Comparison of ENCODE assay signal across 16 cellular contexts in the genomic region with DNA sequence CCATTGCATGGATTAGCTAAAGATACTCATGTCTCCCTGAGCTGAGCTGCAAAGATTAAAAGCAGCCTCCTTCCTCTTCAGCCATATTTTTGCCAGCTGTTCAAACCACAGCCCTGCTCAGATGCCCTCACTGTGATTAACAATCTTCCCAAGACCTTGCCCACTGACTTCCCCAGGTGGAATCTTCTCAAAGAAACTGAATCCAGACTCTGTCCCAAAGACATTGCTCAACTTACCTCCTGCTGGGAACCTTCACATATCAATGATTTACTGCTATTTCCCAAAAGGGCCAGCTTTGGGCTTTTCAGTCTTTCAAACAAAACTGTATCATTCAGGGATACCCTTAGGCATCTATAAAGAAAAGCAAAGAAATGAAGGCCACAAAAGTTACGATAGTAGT.
"Had no signal": no experiment of that assay in that cellular context is flagged by ENCODE, and none has a peak within 500 bp of the region (broad histone marks: within the 10 kb centered on the region; RNA-seq: fewer than 3 reads in every experiment).

No MANE protein-coding gene starts in this region.

- FAIRE-seq: small intestine had no signal

- H3K36me3 ChIP-seq: breast epithelium, uterus had no signal

- H3K27me3 ChIP-seq: breast epithelium, foreskin keratinocyte, uterus had no signal

- H2AFZ ChIP-seq: parathyroid adenoma had no signal

- ATAC-seq: activated CD8-positive, alpha-beta memory T cell treated with anti-CD3 and anti-CD28 coated beads, Interleukin-2, amount 10 ng/mL, durations not matched to agents 7 days and 5 days; esophagus mucosa; foreskin keratinocyte; left ventricle myocardium superior had no signal

- H3K9me3 ChIP-seq: breast epithelium, uterus had no signal

- H3K9me3 Mint-ChIP-seq: activated naive CD8-positive, alpha-beta T cell treated with anti-CD3 and anti-CD28 coated beads, Interleukin-2, amount 10 ng/mL, durations not matched to agents 7 days and 5 days; activated T-cell treated with anti-CD3 and anti-CD28 coated beads, Interleukin-2, amount 50 U/mL, for 24 hours; neural crest cell; T-helper 1 cell treated with Interleukin-12 subunit alpha and Interleukin-12 subunit beta and Interleukin-4 antibody, amounts not matched to agents 30 μg/mL and 1 μg/mL, for 36 hours had no signal

- H3K79me2 ChIP-seq: parathyroid adenoma had no signal

- H3K9ac ChIP-seq: parathyroid adenoma had no signal

- H3K27ac Mint-ChIP-seq: activated CD8-positive, alpha-beta memory T cell treated with anti-CD3 and anti-CD28 coated beads, Interleukin-2, amount 10 ng/mL, durations not matched to agents 7 days and 5 days; activated naive CD8-positive, alpha-beta T cell treated with anti-CD3 and anti-CD28 coated beads, Interleukin-2, amount 10 ng/mL, durations not matched to agents 7 days and 5 days; activated T-cell treated with anti-CD3 and anti-CD28 coated beads, Interleukin-2, amount 50 U/mL, for 24 hours; T-helper 1 cell treated with Interleukin-12 subunit alpha and Interleukin-12 subunit beta and Interleukin-4 antibody, amounts not matched to agents 30 μg/mL and 1 μg/mL, for 36 hours had no signal

- DNase-seq: activated CD4-positive, CD25-positive, alpha-beta regulatory T cell; activated CD8-positive, alpha-beta memory T cell treated with anti-CD3 and anti-CD28 coated beads, Interleukin-2, amount 10 ng/mL, durations not matched to agents 7 days and 5 days; activated effector memory CD4-positive, alpha-beta T cell treated with anti-CD3 and anti-CD28 coated beads, Interleukin-2, amount 50 U/mL, for 16 hours; activated naive CD8-positive, alpha-beta T cell treated with anti-CD3 and anti-CD28 coated beads, Interleukin-2, amount 10 ng/mL, durations not matched to agents 7 days and 5 days; activated T-cell treated with anti-CD3 and anti-CD28 coated beads, Interleukin-2, amount 50 U/mL, for 24 hours; aorta; foreskin keratinocyte; head of caudate nucleus; left ventricle myocardium superior; uterus had no signal

- H3K4me3 Mint-ChIP-seq: activated CD8-positive, alpha-beta memory T cell treated with anti-CD3 and anti-CD28 coated beads, Interleukin-2, amount 10 ng/mL, durations not matched to agents 7 days and 5 days; activated naive CD8-positive, alpha-beta T cell treated with anti-CD3 and anti-CD28 coated beads, Interleukin-2, amount 10 ng/mL, durations not matched to agents 7 days and 5 days; activated T-cell treated with anti-CD3 and anti-CD28 coated beads, Interleukin-2, amount 50 U/mL, for 24 hours; neural crest cell; T-helper 1 cell treated with Interleukin-12 subunit alpha and Interleukin-12 subunit beta and Interleukin-4 antibody, amounts not matched to agents 30 μg/mL and 1 μg/mL, for 36 hours had no signal

- H3K4me1 ChIP-seq: breast epithelium, foreskin keratinocyte, uterus had no signal

- H3K4me3 ChIP-seq: breast epithelium, uterus had no signal

- H3K27ac ChIP-seq: breast epithelium, foreskin keratinocyte, parathyroid adenoma had no signal
